In genomic region chr19:35554076-35554475, GRCh38 we compare ENCODE assay signal across 1 cellular context.
TF ChIP-seq lines count a peak whose summit lies in the region.

No MANE protein-coding gene starts in this region.

TF ChIP-seq in H1, 55 proteins besides CTCF, POLR2A, EP300 and RAD21:
- TF ChIP-seq SIN3A (conservative IDR thresholded peaks at IDR 0.05 in 1 of 2, IDR thresholded peaks at IDR 0.05 in 1 of 2; ENCODE audit: low read depth in 1 of 2, low read length in 2 of 2) (no peak), ZNF274 (IDR thresholded peaks at IDR 0.05; ENCODE audit: borderline replicate concordance, extremely low read depth, low read length) (no peak), E2F6 (IDR thresholded peaks at IDR 0.05) (no peak), BRCA1 (IDR thresholded peaks at IDR 0.05; ENCODE audit: low read depth, low read length) (no peak), POLR2AphosphoS5 (IDR thresholded peaks at IDR 0.05; ENCODE audit: low read depth, low read length) (no peak), NANOG (IDR thresholded peaks at IDR 0.05; ENCODE audit: insufficient read depth, low read depth, low read length, poor library complexity, severe bottlenecking) (no peak), NRF1 (IDR thresholded peaks at IDR 0.05; ENCODE audit: low read depth, low read length) (no peak), CTBP2 (IDR thresholded peaks at IDR 0.05; ENCODE audit: borderline replicate concordance, insufficient read depth, insufficient read length, low read length) (no peak), TCF12 (IDR thresholded peaks at IDR 0.05; ENCODE audit: low read depth, low read length) (no peak), RXRA (IDR thresholded peaks at IDR 0.05; ENCODE audit: insufficient read depth, low read depth, low read length) (no peak), BCL11A (IDR thresholded peaks at IDR 0.05; ENCODE audit: low read depth in 2 of 2, low read length in 2 of 2) (no peak), BACH1 (IDR thresholded peaks at IDR 0.05; ENCODE audit: low read length) (no peak), TAF1 (IDR thresholded peaks at IDR 0.05; ENCODE audit: low read depth, low read length) (no peak), RNF2 (IDR thresholded peaks at IDR 0.05; ENCODE audit: borderline replicate concordance, low read depth, low read length, missing control alignments, poor library complexity, severe bottlenecking) (no peak), FOSL1 (IDR thresholded peaks at IDR 0.05; ENCODE audit: insufficient read depth, low read depth, low read length) (no peak), KDM4A (IDR thresholded peaks at IDR 0.05; ENCODE audit: low read depth, low read length, severe bottlenecking) (no peak)
TF ChIP-seq in H1: peak in this region for 0.
